17 cellular contexts compared by ENCODE assay signal in the genomic region with DNA sequence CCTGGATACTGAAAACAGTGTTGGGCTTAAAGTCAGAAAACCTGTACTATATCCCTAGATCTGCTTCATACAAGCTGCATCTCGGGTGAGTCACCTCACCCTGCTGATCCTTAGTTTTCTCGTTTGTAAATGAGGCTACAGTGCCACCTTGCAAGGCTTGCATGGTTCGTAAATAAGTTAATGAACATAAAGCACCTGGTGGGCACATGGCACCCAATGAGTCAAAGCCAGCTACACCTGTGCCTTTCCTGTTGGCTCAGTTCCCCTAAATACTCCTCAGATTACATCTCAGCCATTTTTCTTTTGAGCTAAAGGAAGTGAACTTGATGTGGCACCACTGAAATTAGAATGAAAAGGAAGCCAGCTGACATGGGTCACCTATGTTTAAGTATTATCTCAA. TPM values are rescaled to one million over a fixed set of nuclear protein-coding genes. Genes with fewer than 3 reads are reported as not detected.
A peak's percentile ranks its signal among the peaks of the same experiment; 100 is the strongest.
DNase-seq lines count a peak whose midpoint lies in the region; ATAC-seq, FAIRE-seq and TF ChIP-seq lines count a peak whose summit lies in the region.
"Had no signal": no experiment of that assay in that cellular context is flagged by ENCODE, and none has a peak within 500 bp of the region (broad histone marks: within the 10 kb centered on the region; RNA-seq: fewer than 3 reads in every experiment).

No MANE protein-coding gene starts in this region.

- H3K4ac ChIP-seq in mesenchymal stem cell (ENCODE audit: low read depth in 1 of 2, low read length in 2 of 2), result no peak overlapping the region

- no peak overlapping the region for H4K8ac ChIP-seq in mesenchymal stem cell (ENCODE audit: low read length)

- no peaks in the 10 kb centered on the region for H3K9me3 ChIP-seq in mesenchymal stem cell (ENCODE audit: control insufficient read depth, low read length)
- H3K9me3 ChIP-seq: tibial artery had no signal

- no peak overlapping the region for H2BK5ac ChIP-seq in mesenchymal stem cell (ENCODE audit: low read depth, low read length, poor library complexity, severe bottlenecking)

- H3K4me3 ChIP-seq in LNCaP clone FGC (ENCODE audit: low read depth, low read length), result no peak overlapping the region
- H3K4me3 ChIP-seq in bronchial epithelial cell (ENCODE audit: low read depth, low read length), result no peak overlapping the region
- H3K4me3 ChIP-seq in mesenchymal stem cell (ENCODE audit: insufficient read depth in 1 of 2, low read depth in 1 of 2, low read length in 2 of 2), result no peak overlapping the region
- H3K4me3 ChIP-seq: GM12878, tibial artery had no signal

- ATAC-seq in HG03520 (IDR thresholded peaks at IDR 0.05; ENCODE audit: unreplicated experiment), result no peak
- no peak for ATAC-seq in GM18870 (IDR thresholded peaks at IDR 0.05; ENCODE audit: unreplicated experiment)
- ATAC-seq: activated CD4-positive, alpha-beta T cell treated with anti-CD3 and anti-CD28 coated beads for 36 hours; GM12878; Right ventricle myocardium inferior had no signal

- H4K91ac ChIP-seq in mesenchymal stem cell (ENCODE audit: low read length), result no peak overlapping the region

- no peak for FAIRE-seq in bronchial epithelial cell (lab: Jason Lieb, UNC)
- FAIRE-seq: endometrium, GM12878, kidney had no signal

- no peak overlapping the region for H3K14ac ChIP-seq in mesenchymal stem cell (ENCODE audit: low read length in 2 of 2)

- H3K18ac ChIP-seq in mesenchymal stem cell (ENCODE audit: low read depth in 1 of 2, low read length in 2 of 2), result no peak overlapping the region

- no peak overlapping the region for H2BK120ac ChIP-seq in mesenchymal stem cell (ENCODE audit: low read depth, low read length)

- H2BK12ac ChIP-seq in mesenchymal stem cell (ENCODE audit: low read length in 2 of 2), result no peak overlapping the region

- no peak overlapping the region for H3K4me2 ChIP-seq in mesenchymal stem cell (ENCODE audit: low read length, poor library complexity, severe bottlenecking)

- TF ChIP-seq CTCF in LNCaP clone FGC (IDR thresholded peaks at IDR 0.05; ENCODE audit: control insufficient read depth, extremely low read depth, insufficient read depth) (no peak), bronchial epithelial cell (IDR thresholded peaks at IDR 0.05; ENCODE audit: insufficient read depth, low read length, severe bottlenecking) (peak; percentile 5)

- 66% methylated on average over 3 of the region's 3 CpGs for WGBS in mesenchymal stem cell

- H3K23ac ChIP-seq in mesenchymal stem cell (ENCODE audit: low read length in 2 of 2), result no peak overlapping the region

- H3K79me1 ChIP-seq in mesenchymal stem cell (replicated peaks; ENCODE audit: low read length, poor library complexity, severe bottlenecking), result no peaks in the 10 kb centered on the region

- H2AK5ac ChIP-seq in mesenchymal stem cell (ENCODE audit: low read length, severe bottlenecking), result no peak overlapping the region

- no peak overlapping the region for H2AFZ ChIP-seq in mesenchymal stem cell (ENCODE audit: low read depth, low read length)

- no peak overlapping the region for H3K9ac ChIP-seq in mesenchymal stem cell (ENCODE audit: low read length)

- peak; percentile 50 for DNase-seq in ELR (ENCODE audit: low read depth)
- peak; percentile 6 for DNase-seq in LNCaP clone FGC (ENCODE audit: low read depth)
- DNase-seq in bronchial epithelial cell (ENCODE audit: low read depth), result peak; percentile 82
- peak; percentile 16 for DNase-seq in mesenchymal stem cell
- no peak for DNase-seq in cerebellum (ENCODE audit: low spot score)
- DNase-seq: activated CD4-positive, alpha-beta T cell treated with anti-CD3 and anti-CD28 coated beads for 36 hours; activated naive CD8-positive, alpha-beta T cell treated with anti-CD3 and anti-CD28 coated beads, Interleukin-2, amount 10 ng/mL, durations not matched to agents 7 days and 5 days; activated T-cell treated with anti-CD3 and anti-CD28 coated beads for 4 hours; kidney; NCI-H1092; tibial artery had no signal

- H3K36me3 ChIP-seq in bronchial epithelial cell (ENCODE audit: control insufficient read depth, insufficient read depth, low read length) (no peaks in the 10 kb centered on the region), mesenchymal stem cell (ENCODE audit: control insufficient read depth in 1 of 2, insufficient read depth in 2 of 2, low read depth in 1 of 2, low read length in 2 of 2) (peaks cover 0 to 14% of the 10 kb centered on the region in 2 experiments)
- H3K36me3 ChIP-seq: tibial artery had no signal

- H3K27me3 ChIP-seq in bronchial epithelial cell (ENCODE audit: control insufficient read depth, insufficient read depth, low read length) (peaks cover 2% of the 10 kb centered on the region), mesenchymal stem cell (ENCODE audit: control insufficient read depth in 1 of 2, insufficient read depth in 1 of 2, low read length in 2 of 2) (peaks cover 0 to 2% of the 10 kb centered on the region in 2 experiments)
- H3K27me3 ChIP-seq: tibial artery had no signal

- H3K27ac ChIP-seq in mesenchymal stem cell (ENCODE audit: low read length, poor library complexity, severe bottlenecking), result no peak overlapping the region
- H3K27ac ChIP-seq: C4-2B, tibial artery had no signal

- H3K4me1 ChIP-seq in mesenchymal stem cell (ENCODE audit: control insufficient read depth, insufficient read depth, low read depth, low read length), result peaks cover 11% of the 10 kb centered on the region

- no peak overlapping the region for H2BK15ac ChIP-seq in mesenchymal stem cell (ENCODE audit: low read depth, poor library complexity, severe bottlenecking)

RNA-seq across cellular contexts. Expression of gene RTP1, which starts 26.5 kb away (rescaled TPM):
- total RNA-seq in bronchial epithelial cell (not detected in 2 replicates), cerebellum (0.27 TPM)
- polyA plus RNA-seq in mesenchymal stem cell (2013, experiment 1 of 2), result not detected
- polyA plus RNA-seq in mesenchymal stem cell (2013, experiment 2 of 2), result not detected
- total RNA-seq: activated CD4-positive, alpha-beta T cell treated with anti-CD3 and anti-CD28 coated beads for 36 hours; activated naive CD8-positive, alpha-beta T cell treated with anti-CD3 and anti-CD28 coated beads, Interleukin-2, amount 10 ng/mL, durations not matched to agents 7 days and 5 days; GM12878; kidney; Right ventricle myocardium inferior had no signal
- polyA plus RNA-seq: GM12878 had no signal
